9 cellular contexts compared by ENCODE assay signal in the genomic region with DNA sequence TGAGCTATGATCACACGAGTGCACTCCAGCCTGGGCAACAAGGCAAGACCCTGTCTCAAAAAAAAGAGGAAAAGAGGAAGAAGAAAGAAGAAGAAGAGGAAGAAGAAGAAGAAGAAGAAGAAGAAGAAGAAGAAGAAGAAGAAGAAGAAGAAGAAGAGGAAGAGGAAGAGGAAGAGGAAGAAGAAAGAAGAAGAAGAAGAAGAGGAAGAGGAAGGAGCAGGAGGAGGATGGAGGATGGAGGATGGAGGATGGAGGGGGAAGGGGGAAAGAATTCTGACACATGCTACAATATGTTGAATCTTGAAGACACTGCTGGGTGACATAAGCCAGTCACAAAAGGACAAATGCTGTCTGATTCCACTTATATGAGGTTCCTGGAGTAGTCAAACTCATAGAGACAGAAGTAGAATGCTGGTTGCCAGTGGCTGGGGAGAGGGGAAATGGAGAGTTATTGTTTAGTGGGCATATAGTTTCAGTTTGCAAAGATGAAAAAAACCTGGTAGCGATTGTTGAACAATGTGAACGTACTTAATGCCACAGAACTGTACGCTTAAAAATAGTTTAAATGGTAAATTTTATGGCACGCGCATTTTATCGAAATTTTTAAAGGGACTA. TPM values are rescaled to one million over a fixed set of nuclear protein-coding genes. Genes with fewer than 3 reads are reported as not detected.
A peak's percentile ranks its signal among the peaks of the same experiment; 100 is the strongest.
DNase-seq lines count a peak whose midpoint lies in the region; ATAC-seq and TF ChIP-seq lines count a peak whose summit lies in the region.
"Had no signal": no experiment of that assay in that cellular context is flagged by ENCODE, and none has a peak within 500 bp of the region (broad histone marks: within the 10 kb centered on the region; RNA-seq: fewer than 3 reads in every experiment).

No MANE protein-coding gene starts in this region.

- H3K27ac ChIP-seq in MM.1S (ENCODE audit: low read length) (no peak overlapping the region), subcutaneous abdominal adipose tissue (ENCODE audit: low read depth, low read length) (no peak overlapping the region)

- H3K27me3 ChIP-seq in MM.1S (replicated peaks; ENCODE audit: insufficient read depth, low read length) (peaks cover 10% of the 10 kb centered on the region; the same call in 1 of the 2 replicates), subcutaneous abdominal adipose tissue (ENCODE audit: control insufficient read depth in 5 of 5, insufficient read depth in 4 of 5, low read length in 5 of 5) (peaks cover 15 to 25% (median 18%) of the 10 kb centered on the region in 5 donors)

- H3K9me3 Mint-ChIP-seq in activated T-cell treated with anti-CD3 and anti-CD28 coated beads, Interleukin-2, amount 50 U/mL, for 4 hours, result no peaks in the 10 kb centered on the region
- H3K9me3 Mint-ChIP-seq in effector memory CD8-positive, alpha-beta T cell, result no peaks in the 10 kb centered on the region

- no peaks in the 10 kb centered on the region for H3K79me2 ChIP-seq in MM.1S (ENCODE audit: low read length)

- H3K4me3 ChIP-seq in MM.1S (ENCODE audit: low read length) (peak overlapping the region; percentile 66), subcutaneous abdominal adipose tissue (ENCODE audit: low read depth in 1 of 5, low read length in 5 of 5) (peak overlapping the region in 4 of 5 donors; percentile 43 to 53 (median 47))

- H3K27ac Mint-ChIP-seq in effector memory CD8-positive, alpha-beta T cell, result peak overlapping the region; percentile 64 to 79

- no peaks in the 10 kb centered on the region for H3K9me2 ChIP-seq in MM.1S (replicated peaks; ENCODE audit: insufficient read depth, low read length)

- TF ChIP-seq CTCF in MM.1S (IDR thresholded peaks at IDR 0.05; ENCODE audit: low read length), result no peak

- H3K4me1 ChIP-seq in MM.1S (ENCODE audit: low read length) (no peaks in the 10 kb centered on the region), subcutaneous abdominal adipose tissue (ENCODE audit: control insufficient read depth in 5 of 5, insufficient read depth in 5 of 5, low read length in 5 of 5) (peaks cover 0 to 11% (median 7%) of the 10 kb centered on the region in 5 donors)
- H3K4me1 ChIP-seq: Caco-2 had no signal

- no peaks in the 10 kb centered on the region for H3K27me3 Mint-ChIP-seq in activated T-cell treated with anti-CD3 and anti-CD28 coated beads, Interleukin-2, amount 50 U/mL, for 4 hours (ENCODE audit: low read depth)
- H3K27me3 Mint-ChIP-seq in effector memory CD8-positive, alpha-beta T cell, result peaks cover 20 to 42% of the 10 kb centered on the region in 2 donors

- H4K20me1 ChIP-seq in MM.1S (ENCODE audit: insufficient read depth, low read length), result no peaks in the 10 kb centered on the region

- peak overlapping the region; percentile 87 for H3K4me3 Mint-ChIP-seq in activated T-cell treated with anti-CD3 and anti-CD28 coated beads, Interleukin-2, amount 50 U/mL, for 4 hours
- peak overlapping the region; percentile 82 to 83 for H3K4me3 Mint-ChIP-seq in effector memory CD8-positive, alpha-beta T cell

- no peak for DNase-seq in activated T-cell treated with anti-CD3 and anti-CD28 coated beads, Interleukin-2, amount 50 U/mL, for 4 hours
- no peak for DNase-seq in activated T-cell treated with anti-CD3 and anti-CD28 coated beads, Interleukin-2, amount 50 U/mL, for 1 hour
- DNase-seq in MM.1S (peak; percentile 38), hippocampal formation (lab: John Stamatoyannopoulos, UW) (no peak), NCI-H2081 (lab: John Stamatoyannopoulos, UW) (no peak), T1000 (lab: John Stamatoyannopoulos, UW) (no peak)
- DNase-seq in effector memory CD8-positive, alpha-beta T cell, result no peak

- peaks cover 40% of the 10 kb centered on the region for H3K4me1 Mint-ChIP-seq in activated T-cell treated with anti-CD3 and anti-CD28 coated beads, Interleukin-2, amount 50 U/mL, for 4 hours (ENCODE audit: low read depth)
- peaks cover 18 to 19% of the 10 kb centered on the region in 2 donors for H3K4me1 Mint-ChIP-seq in effector memory CD8-positive, alpha-beta T cell (ENCODE audit: low read depth in 2 of 2)

- ATAC-seq in activated T-cell treated with anti-CD3 and anti-CD28 coated beads, Interleukin-2, amount 50 U/mL, for 4 hours, result peak; percentile 49 to 63
- ATAC-seq in effector memory CD8-positive, alpha-beta T cell (replicated peaks), result peak; percentile 26

- H3K9ac ChIP-seq in MM.1S (ENCODE audit: low read length) (peak overlapping the region; percentile 18; the same call in 1 of the 2 replicates), subcutaneous abdominal adipose tissue (ENCODE audit: low read length in 5 of 5) (peak overlapping the region in 1 of 5 donors; percentile 13)

- no peaks in the 10 kb centered on the region for H3F3A ChIP-seq in MM.1S (ENCODE audit: insufficient read depth, low read length)

- peak overlapping the region; percentile 80 for H2AFZ ChIP-seq in MM.1S (ENCODE audit: low read length)

- no peaks in the 10 kb centered on the region for H3K36me3 Mint-ChIP-seq in activated T-cell treated with anti-CD3 and anti-CD28 coated beads, Interleukin-2, amount 50 U/mL, for 4 hours (ENCODE audit: insufficient read depth)
- H3K36me3 Mint-ChIP-seq in effector memory CD8-positive, alpha-beta T cell (ENCODE audit: insufficient read depth), result no peaks in the 10 kb centered on the region

- peak overlapping the region; percentile 67 for H3K4me2 ChIP-seq in MM.1S (ENCODE audit: low read depth, low read length)

- H3K36me3 ChIP-seq in MM.1S (replicated peaks; ENCODE audit: insufficient read depth, low read length) (no peaks in the 10 kb centered on the region), subcutaneous abdominal adipose tissue (ENCODE audit: control insufficient read depth in 5 of 5, insufficient read depth in 5 of 5, low read length in 5 of 5) (no peaks in the 10 kb centered on the region)

- H3K9me3 ChIP-seq in MM.1S (replicated peaks; ENCODE audit: insufficient read depth, low read length), result no peaks in the 10 kb centered on the region
- no peaks in the 10 kb centered on the region for H3K9me3 ChIP-seq in subcutaneous abdominal adipose tissue (ENCODE audit: control insufficient read depth in 5 of 5, low read length in 5 of 5)
- H3K9me3 ChIP-seq: Caco-2 had no signal

RNA-seq across cellular contexts. Expression of a gene that starts 47.3 kb away (rescaled TPM):
- total RNA-seq in activated T-cell treated with anti-CD3 and anti-CD28 coated beads, Interleukin-2, amount 50 U/mL, for 4 hours, result 10 to 100 TPM; 55.6 to 65.4 (median 62.8) TPM
